In genomic region chr20:8132015-8132631, GRCh38 we compare ENCODE assay signal across 1 cellular context.
TF ChIP-seq lines count a peak whose summit lies in the region.

Gene PLCB1, plus strand, starts transcription at chr20:8132266. Its CDS starts 386 bp downstream, at chr20:8132652.

TF ChIP-seq in HepG2, 621 proteins besides CTCF, POLR2A, EP300 and RAD21 (continued from another document and continues in another):
- TF ChIP-seq KIAA2018 (CRISPR knock-in tag; IDR thresholded peaks at IDR 0.05; ENCODE audit: borderline replicate concordance) (no peak), ZNF570 (CRISPR knock-in tag; IDR thresholded peaks at IDR 0.05; ENCODE audit: borderline replicate concordance) (no peak; the same call in 1 of the 2 replicates), ZNF136 (CRISPR knock-in tag; IDR thresholded peaks at IDR 0.05; ENCODE audit: low read depth) (no peak), ZNF619 (CRISPR knock-in tag; IDR thresholded peaks at IDR 0.05) (no peak), ZNF142 (CRISPR knock-in tag; IDR thresholded peaks at IDR 0.05) (no peak), LCORL (IDR thresholded peaks at IDR 0.05) (no peak), LCORL (CRISPR knock-in tag; IDR thresholded peaks at IDR 0.05) (peak; percentile 93), ATF6 (CRISPR knock-in tag; conservative IDR thresholded peaks at IDR 0.05) (0 out of 2 replicates have a peak, but pooled peaks have one; percentile 75), KAT8 (CRISPR knock-in tag; IDR thresholded peaks at IDR 0.05) (peak; percentile 77; the same call in 1 of the 2 replicates), MIER2 (CRISPR knock-in tag; IDR thresholded peaks at IDR 0.05) (peak; percentile 74), ZNF557 (CRISPR knock-in tag; IDR thresholded peaks at IDR 0.05) (peak; percentile 46; the same call in 1 of the 2 replicates), ARNT (IDR thresholded peaks at IDR 0.05) (no peak), MAZ (IDR thresholded peaks at IDR 0.05; ENCODE audit: borderline replicate concordance, low read depth, low read length) (peak; percentile 87), MAZ (CRISPR knock-in tag; IDR thresholded peaks at IDR 0.05; ENCODE audit: low read depth) (peak; percentile 87), ZMYM4 (CRISPR knock-in tag; IDR thresholded peaks at IDR 0.05) (peak; percentile 96), ZNF776 (CRISPR knock-in tag; IDR thresholded peaks at IDR 0.05) (peak; percentile 59; the same call in 1 of the 2 replicates), RBAK (CRISPR knock-in tag; IDR thresholded peaks at IDR 0.05) (no peak), BRF2 (CRISPR knock-in tag; IDR thresholded peaks at IDR 0.05) (no peak), ZNF432 (CRISPR knock-in tag; IDR thresholded peaks at IDR 0.05; ENCODE audit: borderline replicate concordance) (no peak), ZFY (CRISPR knock-in tag; IDR thresholded peaks at IDR 0.05) (peak; percentile 54; the same call in 1 of the 2 replicates), ZFP41 (CRISPR knock-in tag; IDR thresholded peaks at IDR 0.05; ENCODE audit: borderline replicate concordance) (no peak), SYNCRIP (IDR thresholded peaks at IDR 0.05; ENCODE audit: insufficient read depth, low read depth, low read length) (no peak), RBM22 (optimal IDR thresholded peaks at IDR 0.05; ENCODE audit: low read length) (no peak), ZBTB7B (CRISPR knock-in tag; IDR thresholded peaks at IDR 0.05) (peak; percentile 76; the same call in 1 of the 2 replicates), PPARG (CRISPR knock-in tag; conservative IDR thresholded peaks at IDR 0.05) (no peak; the same call in 1 of the 2 replicates), FOXA1 (IDR thresholded peaks at IDR 0.05) (no peak), FOXA1 (CRISPR knock-in tag; IDR thresholded peaks at IDR 0.05) (peak; percentile 51; the same call in 1 of the 2 replicates), CAMTA2 (CRISPR knock-in tag; IDR thresholded peaks at IDR 0.05; ENCODE audit: borderline replicate concordance) (no peak), ZBTB25 (CRISPR knock-in tag; IDR thresholded peaks at IDR 0.05) (peak; percentile 47; the same call in 1 of the 2 replicates), ZNF737 (CRISPR knock-in tag; IDR thresholded peaks at IDR 0.05; ENCODE audit: borderline replicate concordance) (no peak), ONECUT2 (CRISPR knock-in tag; IDR thresholded peaks at IDR 0.05) (no peak), ZNF589 (CRISPR knock-in tag; conservative IDR thresholded peaks at IDR 0.05) (0 out of 2 replicates have a peak, but pooled peaks have one; percentile 56), ZFX (CRISPR knock-in tag; IDR thresholded peaks at IDR 0.05; ENCODE audit: low read depth) (no peak), TCF7 (IDR thresholded peaks at IDR 0.05; ENCODE audit: low read depth) (no peak), ZNF549 (CRISPR knock-in tag; IDR thresholded peaks at IDR 0.05) (no peak), HIVEP1 (CRISPR knock-in tag; IDR thresholded peaks at IDR 0.05) (peak; percentile 73; the same call in 1 of the 2 replicates), FIP1L1 (IDR thresholded peaks at IDR 0.05; ENCODE audit: borderline replicate concordance, insufficient read depth, low read depth, low read length) (no peak), RFXAP (CRISPR knock-in tag; IDR thresholded peaks at IDR 0.05; ENCODE audit: borderline replicate concordance) (no peak), TBX2 (CRISPR knock-in tag; IDR thresholded peaks at IDR 0.05; ENCODE audit: borderline replicate concordance) (0 out of 2 replicates have a peak, but pooled peaks have one; percentile 32), CREM (IDR thresholded peaks at IDR 0.05) (no peak), CREM (CRISPR knock-in tag; IDR thresholded peaks at IDR 0.05) (no peak), ATF2 (CRISPR knock-in tag; IDR thresholded peaks at IDR 0.05) (peak; percentile 88), ZNF24 (IDR thresholded peaks at IDR 0.05) (no peak), ZNF367 (CRISPR knock-in tag; IDR thresholded peaks at IDR 0.05; ENCODE audit: borderline replicate concordance) (no peak), SP2 (CRISPR knock-in tag; IDR thresholded peaks at IDR 0.05) (no peak), HDAC6 (IDR thresholded peaks at IDR 0.05; ENCODE audit: low read depth, low read length) (no peak), ZNF747 (CRISPR knock-in tag; IDR thresholded peaks at IDR 0.05; ENCODE audit: borderline replicate concordance) (peak; percentile 66; the same call in 1 of the 2 replicates), NFATC3 (CRISPR knock-in tag; IDR thresholded peaks at IDR 0.05) (no peak)
